1 cellular context compared by ENCODE assay signal in the genomic region with DNA sequence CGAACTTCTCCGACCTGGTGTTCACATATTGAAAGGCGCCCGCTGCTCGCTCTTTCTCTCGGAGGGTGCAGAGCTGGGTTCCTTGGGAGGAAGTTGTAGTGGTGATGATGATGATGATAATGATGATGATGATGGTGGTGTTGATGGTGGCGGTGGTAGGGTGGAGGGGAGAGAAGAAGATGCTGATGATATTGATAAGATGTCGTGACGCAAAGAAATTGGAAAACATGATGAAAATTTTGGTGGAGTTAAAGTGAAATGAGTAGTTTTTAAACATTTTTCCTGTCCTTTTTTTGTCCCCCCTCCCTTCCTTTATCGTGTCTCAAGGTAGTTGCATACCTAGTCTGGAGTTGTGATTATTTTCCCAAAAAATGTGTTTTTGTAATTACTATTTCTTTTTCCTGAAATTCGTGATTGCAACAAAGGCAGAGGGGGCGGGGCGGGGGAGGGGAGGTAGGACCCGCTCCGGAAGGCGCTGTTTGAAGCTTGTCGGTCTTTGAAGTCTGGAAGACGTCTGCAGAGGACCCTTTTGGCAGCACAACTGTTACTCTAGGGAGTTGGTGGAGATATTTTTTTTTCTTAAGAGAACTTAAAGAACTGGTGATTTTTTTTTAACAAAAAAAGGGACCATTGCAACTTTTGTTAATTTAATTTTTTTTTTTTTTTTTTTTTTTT.
TF ChIP-seq lines count a peak whose summit lies in the region.

No MANE protein-coding gene starts in this region.

TF ChIP-seq in A549, 52 proteins besides CTCF, POLR2A, EP300 and RAD21 (continued from another document):
- no peak for TF ChIP-seq REST (IDR thresholded peaks at IDR 0.05)
- TF ChIP-seq, protein P1, sequence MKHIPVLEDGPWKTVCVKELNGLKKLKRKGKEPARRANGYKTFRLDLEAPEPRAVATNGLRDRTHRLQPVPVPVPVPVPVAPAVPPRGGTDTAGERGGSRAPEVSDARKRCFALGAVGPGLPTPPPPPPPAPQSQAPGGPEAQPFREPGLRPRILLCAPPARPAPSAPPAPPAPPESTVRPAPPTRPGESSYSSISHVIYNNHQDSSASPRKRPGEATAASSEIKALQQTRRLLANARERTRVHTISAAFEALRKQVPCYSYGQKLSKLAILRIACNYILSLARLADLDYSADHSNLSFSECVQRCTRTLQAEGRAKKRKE (CRISPR knock-in tag; IDR thresholded peaks at IDR 0.05; ENCODE audit: low read depth), result no peak
- no peak for TF ChIP-seq NR3C1 (IDR thresholded peaks at IDR 0.05)
- TF ChIP-seq BCL3 (IDR thresholded peaks at IDR 0.05), result no peak
- TF ChIP-seq FOSL2 (IDR thresholded peaks at IDR 0.05), result no peak
- no peak for TF ChIP-seq FOSL2 (CRISPR knock-in tag; IDR thresholded peaks at IDR 0.05)
- no peak for TF ChIP-seq CHD2 (IDR thresholded peaks at IDR 0.05; ENCODE audit: low read length, partially characterized antibody)
- TF ChIP-seq CBX2 (IDR thresholded peaks at IDR 0.05; ENCODE audit: borderline replicate concordance, low read depth), result no peak
- no peak for TF ChIP-seq JUNB (IDR thresholded peaks at IDR 0.05)
- TF ChIP-seq, protein P2, sequence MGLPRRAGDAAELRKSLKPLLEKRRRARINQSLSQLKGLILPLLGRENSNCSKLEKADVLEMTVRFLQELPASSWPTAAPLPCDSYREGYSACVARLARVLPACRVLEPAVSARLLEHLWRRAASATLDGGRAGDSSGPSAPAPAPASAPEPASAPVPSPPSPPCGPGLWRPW (IDR thresholded peaks at IDR 0.05), result no peak
- TF ChIP-seq FOSB (CRISPR knock-in tag; IDR thresholded peaks at IDR 0.05), result no peak
- TF ChIP-seq NFE2L2 (conservative IDR thresholded peaks at IDR 0.05; ENCODE audit: low read length), result no peak
TF ChIP-seq in A549: peak in this region for 0.
